ENCODE assay signal across 20 cellular contexts in genomic region chr18:46910856-46911255, GRCh38.
"Had no signal": no experiment of that assay in that cellular context is flagged by ENCODE, and none has a peak within 500 bp of the region (broad histone marks: within the 10 kb centered on the region; RNA-seq: fewer than 3 reads in every experiment).

No MANE protein-coding gene starts in this region.

- H3K27me3 ChIP-seq: dorsolateral prefrontal cortex, ovary, right lobe of liver, thyroid gland, vagina had no signal

- H3K4me3 ChIP-seq: dorsolateral prefrontal cortex, lung, ovary, right lobe of liver, smooth muscle cell, thyroid gland, vagina had no signal

- H3K36me3 ChIP-seq: ovary, right lobe of liver, thyroid gland, vagina had no signal

- ATAC-seq: left lobe of liver; natural killer cell; right lobe of liver; stimulated activated naive CD8-positive, alpha-beta T cell treated with anti-CD3 and anti-CD28 coated beads, Interleukin-15, amount 100 ng/mL, for 72 hours had no signal

- H3K36me3 Mint-ChIP-seq: natural killer cell had no signal

- H3K27me3 Mint-ChIP-seq: memory B cell; stimulated activated naive CD8-positive, alpha-beta T cell treated with anti-CD3 and anti-CD28 coated beads, Interleukin-15, amount 100 ng/mL, for 72 hours had no signal

- DNase-seq: dorsolateral prefrontal cortex; effector CD4-positive, alpha-beta T cell; kidney; midbrain; natural killer cell; occipital lobe; ovary; right lobe of liver; stimulated activated CD4-positive, alpha-beta T cell treated with anti-CD3 and anti-CD28 coated beads, Interleukin-12 subunit alpha, Interleukin-12 subunit beta, amount 100 ng/mL, for 4 hours; stimulated activated CD4-positive, alpha-beta T cell treated with anti-CD3 and anti-CD28 coated beads, Interleukin-1b, Interleukin-23, amount 100 ng/mL, for 48 hours; stimulated activated CD4-positive, alpha-beta T cell treated with anti-CD3 and anti-CD28 coated beads, Interleukin-4, amount 100 ng/mL, for 1 hour; stimulated activated CD8-positive, alpha-beta memory T cell treated with anti-CD3 and anti-CD28 coated beads, Interleukin-4, amount 100 ng/mL, for 48 hours; stimulated activated naive CD4-positive, alpha-beta T cell; stimulated activated naive CD8-positive, alpha-beta T cell treated with anti-CD3 and anti-CD28 coated beads, Interleukin-15, amount 100 ng/mL, for 72 hours; thyroid gland had no signal

- H3K27ac Mint-ChIP-seq: memory B cell; natural killer cell; stimulated activated naive CD8-positive, alpha-beta T cell treated with anti-CD3 and anti-CD28 coated beads, Interleukin-15, amount 100 ng/mL, for 72 hours had no signal

- H3K27ac ChIP-seq: dorsolateral prefrontal cortex, ovary, right lobe of liver, thyroid gland, vagina had no signal

- H3K4me3 Mint-ChIP-seq: memory B cell; natural killer cell; stimulated activated naive CD8-positive, alpha-beta T cell treated with anti-CD3 and anti-CD28 coated beads, Interleukin-15, amount 100 ng/mL, for 72 hours had no signal

- H3K9me3 ChIP-seq: ovary, right lobe of liver, thyroid gland, vagina had no signal

- H3K9me3 Mint-ChIP-seq: natural killer cell had no signal
